28 cellular contexts compared by ENCODE assay signal in the genomic region with DNA sequence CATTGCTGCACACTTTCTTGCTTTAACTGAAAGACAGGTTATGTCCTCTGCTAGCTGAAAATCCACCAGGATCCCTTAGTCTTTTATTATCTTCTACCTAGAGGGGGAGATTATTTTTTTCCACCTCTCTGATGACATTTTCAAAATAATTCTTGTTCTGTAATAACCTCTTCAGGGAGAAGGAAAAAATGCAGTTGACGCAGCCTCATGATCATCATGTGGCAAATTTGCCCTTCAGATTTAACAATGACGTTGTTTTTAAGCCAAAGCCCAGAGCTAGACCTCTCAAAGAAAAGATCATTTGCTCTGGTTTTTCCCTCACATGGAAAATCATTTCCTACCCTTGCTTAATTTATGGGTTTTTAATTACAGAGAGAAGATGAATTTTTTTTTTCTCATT.
"Had no signal": no experiment of that assay in that cellular context is flagged by ENCODE, and none has a peak within 500 bp of the region (broad histone marks: within the 10 kb centered on the region; RNA-seq: fewer than 3 reads in every experiment).

No MANE protein-coding gene starts in this region.

- ATAC-seq: natural killer cell treated with Interleukin-12 subunit alpha and Interleukin-12 subunit beta and Interleukin-15 and Interleukin-18, amount 100 ng/mL, for 72 hours; psoas muscle; right cardiac atrium; right lobe of liver; stimulated activated effector memory CD8-positive, alpha-beta T cell treated with anti-CD3 and anti-CD28 coated beads, Interleukin-12 subunit alpha, Interleukin-12 subunit beta, amount 100 ng/mL, for 72 hours; stimulated activated naive B cell treated with anti-CD40 and anti-IgM and Interleukin-4, amounts not matched to agents 10 μg/mL and 1 μg/mL and 100 μg/mL, for 72 hours had no signal

- H3K9me3 Mint-ChIP-seq: neural progenitor cell; stimulated activated naive B cell treated with anti-CD40 and anti-IgM and Interleukin-4, amounts not matched to agents 10 μg/mL and 1 μg/mL and 100 μg/mL, for 72 hours; stimulated activated naive CD8-positive, alpha-beta T cell treated with anti-CD3 and anti-CD28 coated beads, Interleukin-15, Interleukin-2, amounts not matched to agents 100 ng/mL and 50 ng/mL, for 24 hours had no signal

- H3K4me1 ChIP-seq: neural progenitor cell, parathyroid adenoma, psoas muscle, right lobe of liver, thyroid gland, upper lobe of left lung, vagina had no signal

- H3K9me3 ChIP-seq: ovary, psoas muscle, right lobe of liver, sigmoid colon, stomach, thoracic aorta, thyroid gland, tibial nerve, upper lobe of left lung, vagina had no signal

- DNase-seq: occipital lobe; ovary; posterior cingulate gyrus; psoas muscle; right cardiac atrium; right lobe of liver; sigmoid colon; small intestine; stimulated activated CD4-positive, alpha-beta T cell treated with anti-CD3 and anti-CD28 coated beads, Interleukin-15, amount 100 ng/mL, for 24 hours; stimulated activated CD4-positive, alpha-beta T cell treated with anti-CD3 and anti-CD28 coated beads, Interleukin-2, amount 100 ng/mL, for 24 hours; stimulated activated CD4-positive, alpha-beta T cell treated with anti-CD3 and anti-CD28 coated beads, Interleukin-2, amount 100 ng/mL, for 48 hours; stimulated activated CD4-positive, alpha-beta T cell treated with anti-CD3 and anti-CD28 coated beads, Interleukin-4, amount 100 ng/mL, for 24 hours; stimulated activated naive B cell treated with anti-CD40 and anti-IgM and Interleukin-4, amounts not matched to agents 10 μg/mL and 1 μg/mL and 100 μg/mL, for 72 hours; stimulated activated naive CD4-positive, alpha-beta T cell treated with Interleukin-2 at 50 U/mL for 16 hours; stomach; thyroid gland; trophoblast cell; upper lobe of left lung had no signal

- H3K27me3 Mint-ChIP-seq: natural killer cell treated with Interleukin-12 subunit alpha and Interleukin-12 subunit beta and Interleukin-15 and Interleukin-18, amount 100 ng/mL, for 72 hours; progenitor cell of endocrine pancreas; stimulated activated naive B cell treated with anti-CD40 and anti-IgM and Interleukin-4, amounts not matched to agents 10 μg/mL and 1 μg/mL and 100 μg/mL, for 72 hours; stimulated activated naive CD8-positive, alpha-beta T cell treated with anti-CD3 and anti-CD28 coated beads, Interleukin-15, Interleukin-2, amounts not matched to agents 100 ng/mL and 50 ng/mL, for 24 hours had no signal

- H3K36me3 ChIP-seq: neural progenitor cell, ovary, right lobe of liver, sigmoid colon, stomach, thoracic aorta, thyroid gland, tibial nerve, upper lobe of left lung, vagina had no signal

- H3K27ac Mint-ChIP-seq: natural killer cell treated with Interleukin-12 subunit alpha and Interleukin-12 subunit beta and Interleukin-15 and Interleukin-18, amount 100 ng/mL, for 72 hours; neural progenitor cell; progenitor cell of endocrine pancreas; stimulated activated effector memory CD8-positive, alpha-beta T cell treated with anti-CD3 and anti-CD28 coated beads, Interleukin-12 subunit alpha, Interleukin-12 subunit beta, amount 100 ng/mL, for 72 hours; stimulated activated naive B cell treated with anti-CD40 and anti-IgM and Interleukin-4, amounts not matched to agents 10 μg/mL and 1 μg/mL and 100 μg/mL, for 72 hours; stimulated activated naive CD8-positive, alpha-beta T cell treated with anti-CD3 and anti-CD28 coated beads, Interleukin-15, Interleukin-2, amounts not matched to agents 100 ng/mL and 50 ng/mL, for 24 hours had no signal

- FAIRE-seq: small intestine, urothelium cell line had no signal

- H3K27ac ChIP-seq: neural progenitor cell, ovary, parathyroid adenoma, psoas muscle, right lobe of liver, sigmoid colon, stomach, thoracic aorta, thyroid gland, tibial nerve, upper lobe of left lung, vagina had no signal

- H3K27me3 ChIP-seq: neural progenitor cell, ovary, right lobe of liver, sigmoid colon, stomach, thyroid gland, tibial nerve, upper lobe of left lung, vagina had no signal

- H3K4me1 Mint-ChIP-seq: stimulated activated effector memory CD8-positive, alpha-beta T cell treated with anti-CD3 and anti-CD28 coated beads, Interleukin-12 subunit alpha, Interleukin-12 subunit beta, amount 100 ng/mL, for 72 hours; stimulated activated naive B cell treated with anti-CD40 and anti-IgM and Interleukin-4, amounts not matched to agents 10 μg/mL and 1 μg/mL and 100 μg/mL, for 72 hours had no signal

- H3K36me3 Mint-ChIP-seq: natural killer cell treated with Interleukin-12 subunit alpha and Interleukin-12 subunit beta and Interleukin-15 and Interleukin-18, amount 100 ng/mL, for 72 hours; neural progenitor cell; stimulated activated effector memory CD8-positive, alpha-beta T cell treated with anti-CD3 and anti-CD28 coated beads, Interleukin-12 subunit alpha, Interleukin-12 subunit beta, amount 100 ng/mL, for 72 hours; stimulated activated naive B cell treated with anti-CD40 and anti-IgM and Interleukin-4, amounts not matched to agents 10 μg/mL and 1 μg/mL and 100 μg/mL, for 72 hours had no signal

- H3K4me3 Mint-ChIP-seq: natural killer cell treated with Interleukin-12 subunit alpha and Interleukin-12 subunit beta and Interleukin-15 and Interleukin-18, amount 100 ng/mL, for 72 hours; neural progenitor cell; stimulated activated effector memory CD8-positive, alpha-beta T cell treated with anti-CD3 and anti-CD28 coated beads, Interleukin-12 subunit alpha, Interleukin-12 subunit beta, amount 100 ng/mL, for 72 hours; stimulated activated naive B cell treated with anti-CD40 and anti-IgM and Interleukin-4, amounts not matched to agents 10 μg/mL and 1 μg/mL and 100 μg/mL, for 72 hours; stimulated activated naive CD8-positive, alpha-beta T cell treated with anti-CD3 and anti-CD28 coated beads, Interleukin-15, Interleukin-2, amounts not matched to agents 100 ng/mL and 50 ng/mL, for 24 hours had no signal

- H3K4me3 ChIP-seq: neural progenitor cell, ovary, psoas muscle, right lobe of liver, sigmoid colon, stomach, thoracic aorta, thyroid gland, tibial nerve, upper lobe of left lung, vagina had no signal
